In the genomic region with DNA sequence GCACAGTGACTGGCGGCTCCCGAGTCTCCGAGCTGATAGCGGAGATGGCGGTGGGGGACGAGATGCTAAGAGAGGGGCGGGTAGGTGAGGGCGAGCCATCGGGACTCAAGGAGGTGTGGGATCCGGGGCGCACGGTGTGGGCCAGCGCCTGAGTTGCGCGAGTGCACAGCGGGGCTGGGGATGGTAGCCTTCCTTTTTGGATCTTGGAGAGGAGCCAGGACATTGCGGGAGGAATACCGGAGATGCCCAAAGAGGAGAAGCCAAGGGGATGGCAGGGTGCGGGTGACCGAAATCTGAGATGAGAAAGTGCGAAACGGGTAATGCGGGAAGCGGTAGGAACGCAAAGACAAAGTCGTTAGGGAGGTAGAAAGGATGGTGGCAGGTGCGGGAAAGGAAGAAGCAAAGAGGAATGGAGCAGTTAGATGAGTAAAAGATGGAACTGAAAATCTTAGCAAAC, we compare ENCODE assay signal across 8 cellular contexts. TPM values are rescaled to one million over a fixed set of nuclear protein-coding genes. Genes with fewer than 3 reads are reported as not detected.
A peak's percentile ranks its signal among the peaks of the same experiment; 100 is the strongest.
DNase-seq lines count a peak whose midpoint lies in the region; ATAC-seq and TF ChIP-seq lines count a peak whose summit lies in the region.
"Had no signal": no experiment of that assay in that cellular context is flagged by ENCODE, and none has a peak within 500 bp of the region (broad histone marks: within the 10 kb centered on the region; RNA-seq: fewer than 3 reads in every experiment).

No MANE protein-coding gene starts in this region.

- no peaks in the 10 kb centered on the region for H3K9me3 ChIP-seq in hepatocyte (ENCODE audit: low read depth)
- no peaks in the 10 kb centered on the region for H3K9me3 ChIP-seq in skeletal muscle satellite cell (replicated peaks; ENCODE audit: low read length)

- H3K4me1 ChIP-seq in hepatocyte (ENCODE audit: insufficient read depth) = peaks cover 13% of the 10 kb centered on the region
- peaks cover 17% of the 10 kb centered on the region for H3K4me1 ChIP-seq in skeletal muscle satellite cell (ENCODE audit: control insufficient read depth, insufficient read depth, low read length)

- H3K27me3 Mint-ChIP-seq in activated naive CD8-positive, alpha-beta T cell treated with anti-CD3 and anti-CD28 coated beads for 36 hours = peaks cover 47% of the 10 kb centered on the region

- H3K4me1 Mint-ChIP-seq in activated naive CD8-positive, alpha-beta T cell treated with anti-CD3 and anti-CD28 coated beads for 36 hours = peaks cover 22% of the 10 kb centered on the region

- no peaks in the 10 kb centered on the region for H3K9me2 ChIP-seq in hepatocyte (replicated peaks; ENCODE audit: insufficient read depth)

- no peaks in the 10 kb centered on the region for H3K79me2 ChIP-seq in hepatocyte

- H3K4me2 ChIP-seq in hepatocyte = peak overlapping the region; percentile 98
- peak overlapping the region; percentile 97 for H3K4me2 ChIP-seq in skeletal muscle satellite cell (ENCODE audit: low read length)

- H3K27ac ChIP-seq in hepatocyte = no peak overlapping the region

- peak overlapping the region; percentile 26 for H3K4me3 Mint-ChIP-seq in activated naive CD8-positive, alpha-beta T cell treated with anti-CD3 and anti-CD28 coated beads for 36 hours

- no peaks in the 10 kb centered on the region for H3K9me3 Mint-ChIP-seq in activated naive CD8-positive, alpha-beta T cell treated with anti-CD3 and anti-CD28 coated beads for 36 hours

- H3K36me3 Mint-ChIP-seq in activated naive CD8-positive, alpha-beta T cell treated with anti-CD3 and anti-CD28 coated beads for 36 hours = peaks cover 7% of the 10 kb centered on the region

- 5% methylated on average over 27 of the region's 27 CpGs for WGBS in hepatocyte (ENCODE audit: low lambda C conversion rate, missing lambda C conversion rate)

- ATAC-seq in GM18502 (IDR thresholded peaks at IDR 0.05; ENCODE audit: poor library complexity, unreplicated experiment) (peak; percentile 18), GM21381 (IDR thresholded peaks at IDR 0.05; ENCODE audit: unreplicated experiment) (no peak)

- TF ChIP-seq CTCF in hepatocyte (IDR thresholded peaks at IDR 0.05; ENCODE audit: poor library complexity) = no peak

- H3K27ac Mint-ChIP-seq in activated naive CD8-positive, alpha-beta T cell treated with anti-CD3 and anti-CD28 coated beads for 36 hours = no peak overlapping the region

- H3K36me3 ChIP-seq in hepatocyte (replicated peaks; ENCODE audit: insufficient read depth, low read depth) (no peaks in the 10 kb centered on the region), skeletal muscle satellite cell (ENCODE audit: insufficient read depth, low read length) (no peaks in the 10 kb centered on the region)

- peak overlapping the region; percentile 45 for H2AFZ ChIP-seq in hepatocyte

- no peak for DNase-seq in activated naive CD8-positive, alpha-beta T cell treated with anti-CD3 and anti-CD28 coated beads for 36 hours
- no peak for DNase-seq in hepatocyte (ENCODE audit: low spot score)
- DNase-seq in NCI-H2029 (lab: John Stamatoyannopoulos, UW) = no peak
- DNase-seq in NK-92 treated with Interleukin-12 subunit alpha and Interleukin-12 subunit beta, amount 100 ng/mL, for 24 hours (lab: John Stamatoyannopoulos, UW) = no peak

- H4K20me1 ChIP-seq in hepatocyte (ENCODE audit: insufficient read depth, poor library complexity, severe bottlenecking) = no peaks in the 10 kb centered on the region

- no peak overlapping the region for H3K9ac ChIP-seq in skeletal muscle satellite cell (ENCODE audit: low read depth, low read length)

- H3K4me3 ChIP-seq in hepatocyte (peak overlapping the region; percentile 49), skeletal muscle satellite cell (ENCODE audit: low read length) (peak overlapping the region; percentile 70)

- H3K27me3 ChIP-seq in hepatocyte (peaks cover 57% of the 10 kb centered on the region), skeletal muscle satellite cell (ENCODE audit: control insufficient read depth, insufficient read depth, low read length) (peaks cover 34% of the 10 kb centered on the region)

RNA-seq across cellular contexts. Expression of gene FAM184B, which starts 0.4 kb away (rescaled TPM):
- under 1 TPM in 1 of 2 experiments, not detected in 1; 0.04 TPM for total RNA-seq in activated naive CD8-positive, alpha-beta T cell treated with anti-CD3 and anti-CD28 coated beads for 36 hours
- total RNA-seq in hepatocyte = not detected in 2 replicates
- not detected in 2 replicates for polyA plus RNA-seq in hepatocyte
- not detected in 2 replicates for total RNA-seq in skeletal muscle satellite cell (2012; rRNA removed)
- total RNA-seq: mesenteric fat pad had no signal

RNA-seq across cellular contexts. Expression of gene DCAF16, which starts 28.7 kb away (rescaled TPM):
- total RNA-seq in activated naive CD8-positive, alpha-beta T cell treated with anti-CD3 and anti-CD28 coated beads for 36 hours = 10 to 100 TPM; 39.8 to 43.0 TPM
- total RNA-seq in hepatocyte = 23.3 and 28.8 TPM in 2 replicates
- 11.9 and 14.6 TPM in 2 replicates for polyA plus RNA-seq in hepatocyte
- 18.8 and 20.1 TPM in 2 replicates for total RNA-seq in skeletal muscle satellite cell (2012; rRNA removed)

RNA-seq across cellular contexts. Expression of gene NCAPG, which starts 28.9 kb away (rescaled TPM):
- 10 to 100 TPM; 68.7 to 69.0 TPM for total RNA-seq in activated naive CD8-positive, alpha-beta T cell treated with anti-CD3 and anti-CD28 coated beads for 36 hours
- 10.4 and 11.9 TPM in 2 replicates for total RNA-seq in hepatocyte
- polyA plus RNA-seq in hepatocyte = 3.3 and 4.7 TPM in 2 replicates
- 24.1 and 38.2 TPM in 2 replicates for total RNA-seq in skeletal muscle satellite cell (2012; rRNA removed)
